Comparison of ENCODE assay signal across 1 cellular context in the genomic region with DNA sequence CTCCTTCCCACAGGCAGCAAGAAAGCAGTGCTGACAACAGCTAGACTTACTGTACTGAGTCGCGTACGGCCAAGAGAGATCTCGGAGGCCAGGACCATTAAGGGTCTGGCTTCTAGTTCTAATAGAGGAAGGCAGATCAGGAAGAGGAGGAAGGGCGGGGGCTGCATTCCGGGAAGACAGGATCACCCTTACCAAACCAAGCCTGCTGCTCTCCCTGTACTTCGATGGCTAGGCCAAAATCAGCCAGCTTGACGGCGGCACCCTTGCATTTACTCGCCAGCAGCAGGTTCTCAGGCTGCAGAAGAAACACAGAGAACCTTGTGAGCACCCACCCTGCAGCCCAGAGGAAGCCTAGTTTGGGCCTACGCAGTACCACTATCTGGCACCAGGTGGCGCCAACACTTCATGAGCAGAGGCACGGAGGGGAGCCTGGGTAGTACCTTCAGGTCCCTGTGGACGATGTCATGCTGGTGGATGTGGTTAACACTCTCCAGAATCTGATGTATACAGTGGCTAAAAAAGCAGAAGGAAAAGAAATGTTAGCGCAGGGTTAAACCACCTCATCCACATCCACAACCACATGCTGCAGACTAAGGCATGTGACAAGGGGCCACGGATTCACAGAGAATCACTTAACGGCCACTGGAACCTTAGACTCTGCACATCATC.
TF ChIP-seq lines count a peak whose summit lies in the region.

No MANE protein-coding gene starts in this region.

TF ChIP-seq in K562, 482 proteins besides CTCF, POLR2A, EP300 and RAD21 (continued from another document):
- TF ChIP-seq, protein P1, sequence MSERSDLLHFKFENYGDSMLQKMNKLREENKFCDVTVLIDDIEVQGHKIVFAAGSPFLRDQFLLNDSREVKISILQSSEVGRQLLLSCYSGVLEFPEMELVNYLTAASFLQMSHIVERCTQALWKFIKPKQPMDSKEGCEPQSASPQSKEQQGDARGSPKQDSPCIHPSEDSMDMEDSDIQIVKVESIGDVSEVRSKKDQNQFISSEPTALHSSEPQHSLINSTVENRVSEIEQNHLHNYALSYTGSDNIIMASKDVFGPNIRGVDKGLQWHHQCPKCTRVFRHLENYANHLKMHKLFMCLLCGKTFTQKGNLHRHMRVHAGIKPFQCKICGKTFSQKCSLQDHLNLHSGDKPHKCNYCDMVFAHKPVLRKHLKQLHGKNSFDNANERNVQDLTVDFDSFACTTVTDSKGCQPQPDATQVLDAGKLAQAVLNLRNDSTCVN (CRISPR knock-in tag; IDR thresholded peaks at IDR 0.05): peak; percentile 13; the same call in 1 of the 2 replicates
- TF ChIP-seq JUN (IDR thresholded peaks at IDR 0.05; ENCODE audit: borderline replicate concordance, low read depth, low read length) (peak; percentile 54; the same call in 1 of the 2 replicates), JUN (CRISPR knock-in tag; IDR thresholded peaks at IDR 0.05; ENCODE audit: borderline replicate concordance) (no peak), ZKSCAN8 (CRISPR knock-in tag; IDR thresholded peaks at IDR 0.05) (peak; percentile 97), ZNF143 (CRISPR knock-in tag; IDR thresholded peaks at IDR 0.05) (peak; percentile 65), CREM (IDR thresholded peaks at IDR 0.05; ENCODE audit: low read depth) (peak; percentile 71), JUND (IDR thresholded peaks at IDR 0.05; ENCODE audit: borderline replicate concordance, low read depth, low read length) (peak; percentile 64; the same call in 1 of the 2 replicates), JUND (tag; IDR thresholded peaks at IDR 0.05; ENCODE audit: borderline replicate concordance, low read depth, low read length) (peak; percentile 39; the same call in 2 of the 3 replicates), RCOR1 (IDR thresholded peaks at IDR 0.05; ENCODE audit: borderline replicate concordance in 1 of 2, low read depth in 2 of 2, low read length in 2 of 2) (peak in 1 of 2 experiments; percentile 72; a peak in 1 of 4 replicates), RB1 (IDR thresholded peaks at IDR 0.05; ENCODE audit: low read depth) (0 out of 2 replicates have a peak, but pooled peaks have one; percentile 77), HMGN3 (IDR thresholded peaks at IDR 0.05; ENCODE audit: borderline replicate concordance, extremely low read depth, insufficient read length, low read depth, low read length) (no peak), ZBTB33 (CRISPR knock-in tag; IDR thresholded peaks at IDR 0.05) (peak; percentile 54; the same call in 1 of the 2 replicates), SP1 (CRISPR knock-in tag; IDR thresholded peaks at IDR 0.05) (peak; percentile 52; the same call in 1 of the 2 replicates)
- TF ChIP-seq, protein P2, sequence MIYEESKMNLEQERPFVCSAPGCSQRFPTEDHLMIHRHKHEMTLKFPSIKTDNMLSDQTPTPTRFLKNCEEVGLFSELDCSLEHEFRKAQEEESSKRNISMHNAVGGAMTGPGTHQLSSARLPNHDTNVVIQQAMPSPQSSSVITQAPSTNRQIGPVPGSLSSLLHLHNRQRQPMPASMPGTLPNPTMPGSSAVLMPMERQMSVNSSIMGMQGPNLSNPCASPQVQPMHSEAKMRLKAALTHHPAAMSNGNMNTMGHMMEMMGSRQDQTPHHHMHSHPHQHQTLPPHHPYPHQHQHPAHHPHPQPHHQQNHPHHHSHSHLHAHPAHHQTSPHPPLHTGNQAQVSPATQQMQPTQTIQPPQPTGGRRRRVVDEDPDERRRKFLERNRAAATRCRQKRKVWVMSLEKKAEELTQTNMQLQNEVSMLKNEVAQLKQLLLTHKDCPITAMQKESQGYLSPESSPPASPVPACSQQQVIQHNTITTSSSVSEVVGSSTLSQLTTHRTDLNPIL (CRISPR knock-in tag; IDR thresholded peaks at IDR 0.05): no peak
